Comparison of ENCODE assay signal across 20 cellular contexts in genomic region chr22:45844949-45845613, GRCh38.
DNase-seq lines count a peak whose midpoint lies in the region; TF ChIP-seq lines count a peak whose summit lies in the region.
"Had no signal": no experiment of that assay in that cellular context is flagged by ENCODE, and none has a peak within 500 bp of the region (broad histone marks: within the 10 kb centered on the region; RNA-seq: fewer than 3 reads in every experiment).

No MANE protein-coding gene starts in this region.

- H3K9me3 ChIP-seq in HUES48 (ENCODE audit: control insufficient read depth, insufficient read depth, low read length) (no peaks in the 10 kb centered on the region), SJCRH30 (replicated peaks) (no peaks in the 10 kb centered on the region)
- H3K9me3 ChIP-seq: body of pancreas, neutrophil had no signal

- H3K27ac Mint-ChIP-seq in chondrocyte (ENCODE audit: unreplicated experiment): peak overlapping the region; percentile 55
- H3K27ac Mint-ChIP-seq: activated B cell treated with CpG ODN at 0.5 μM for 24 hours had no signal

- DNase-seq in chondrocyte (ENCODE audit: low spot score) (no peak), medulla oblongata (ENCODE audit: extremely low spot score) (peak; percentile 40), retinal pigment epithelial cell (ENCODE audit: low read depth) (peak; percentile 46), H7 (no peak), SJCRH30 (no peak)
- DNase-seq in activated CD4-positive, CD25-positive, alpha-beta regulatory T cell treated with anti-CD3 and anti-CD28 coated beads, Interleukin-2, amount 50 U/mL, for 72 hours: no peak
- DNase-seq: activated B cell treated with CpG ODN at 0.5 μM for 24 hours; activated naive CD4-positive, alpha-beta T cell treated with anti-CD3 and anti-CD28 coated beads, Interleukin-2, amount 50 U/mL, for 16 hours; activated T-cell treated with anti-CD3 and anti-CD28 coated beads, Interleukin-2, amount 50 U/mL, for 48 hours; body of pancreas; CD8-positive, alpha-beta memory T cell; cortex of kidney; DND-41; foreskin fibroblast; GM23248; NCI-H1436; right cardiac atrium had no signal

- H3K36me3 ChIP-seq in HUES48 (ENCODE audit: control insufficient read depth, insufficient read depth, low read length): peaks cover 7% of the 10 kb centered on the region
- H3K36me3 ChIP-seq in H7 (replicated peaks; ENCODE audit: control insufficient read depth, insufficient read depth, low read length): peaks cover 2% of the 10 kb centered on the region; the same call in 1 of the 2 replicates
- no peaks in the 10 kb centered on the region for H3K36me3 ChIP-seq in SJCRH30
- H3K36me3 ChIP-seq: neutrophil had no signal

- H3K4me3 ChIP-seq in HUES48 (ENCODE audit: low read depth, low read length) (peak overlapping the region; percentile 46), retinal pigment epithelial cell (ENCODE audit: low read length) (no peak overlapping the region), H7 (ENCODE audit: insufficient read depth, low read depth, low read length) (no peak overlapping the region), SJCRH30 (no peak overlapping the region)
- H3K4me3 ChIP-seq: body of pancreas, GM23248, SK-N-MC had no signal

- H3K27ac ChIP-seq in HUES48 (ENCODE audit: low read depth, low read length) (peak overlapping the region; percentile 93), SJCRH30 (no peak overlapping the region)
- H3K27ac ChIP-seq: body of pancreas, GM23248, neutrophil, SK-N-MC had no signal

- H3K36me3 Mint-ChIP-seq in chondrocyte (ENCODE audit: low read depth): peaks cover 18% of the 10 kb centered on the region

- no peak overlapping the region; the same call in 1 of the 2 replicates for H3K9ac ChIP-seq in HUES48 (ENCODE audit: low read depth, low read length)
- H3K9ac ChIP-seq: GM23248 had no signal

- no peaks in the 10 kb centered on the region for H3K27me3 Mint-ChIP-seq in chondrocyte (ENCODE audit: low read depth)
- H3K27me3 Mint-ChIP-seq: activated B cell treated with CpG ODN at 0.5 μM for 24 hours; CD8-positive, alpha-beta memory T cell had no signal

- no peaks in the 10 kb centered on the region for H3K27me3 ChIP-seq in HUES48 (ENCODE audit: control insufficient read depth, insufficient read depth, low read length)
- H3K27me3 ChIP-seq in H7 (ENCODE audit: control insufficient read depth, insufficient read depth, low read length): no peaks in the 10 kb centered on the region
- no peaks in the 10 kb centered on the region for H3K27me3 ChIP-seq in SJCRH30
- H3K27me3 ChIP-seq: body of pancreas, neutrophil had no signal

- H3K4me3 Mint-ChIP-seq in chondrocyte (ENCODE audit: unreplicated experiment): no peak overlapping the region
- H3K4me3 Mint-ChIP-seq: activated B cell treated with CpG ODN at 0.5 μM for 24 hours; CD8-positive, alpha-beta memory T cell had no signal

- no peak for TF ChIP-seq CTCF in chondrocyte (IDR thresholded peaks at IDR 0.05)
- TF ChIP-seq CTCF in retinal pigment epithelial cell (conservative IDR thresholded peaks at IDR 0.05; ENCODE audit: low read depth, low read length): no peak

- peaks cover 39% of the 10 kb centered on the region for H3K4me1 Mint-ChIP-seq in chondrocyte (ENCODE audit: low read depth)
- H3K4me1 Mint-ChIP-seq: CD8-positive, alpha-beta memory T cell had no signal

- no peaks in the 10 kb centered on the region for H3K9me3 Mint-ChIP-seq in chondrocyte (ENCODE audit: low read depth)
- H3K9me3 Mint-ChIP-seq: activated B cell treated with CpG ODN at 0.5 μM for 24 hours had no signal

- H3K4me1 ChIP-seq in HUES48 (ENCODE audit: control insufficient read depth, insufficient read depth, low read length): peaks cover 40% of the 10 kb centered on the region
- H3K4me1 ChIP-seq in SJCRH30: no peaks in the 10 kb centered on the region
- H3K4me1 ChIP-seq: body of pancreas had no signal

Comparison
In these comparisons a context has a peak if more than half of its experiments do, and no peak if none do; other contexts are left out.
1. DNase-seq: peak in medulla oblongata (single experiment) and retinal pigment epithelial cell (single experiment); none in chondrocyte (single experiment), activated CD4-positive, CD25-positive, alpha-beta regulatory T cell treated with anti-CD3 and anti-CD28 coated beads, Interleukin-2, amount 50 U/mL, for 72 hours (single experiment), H7 (single experiment) and SJCRH30 (0 of 2).